In genomic region chr1:11052839-11053757, GRCh38 we compare ENCODE assay signal across 9 cellular contexts. TPM values are rescaled to one million over a fixed set of nuclear protein-coding genes. Genes with fewer than 3 reads are reported as not detected.
DNase-seq lines count a peak whose midpoint lies in the region; TF ChIP-seq lines count a peak whose summit lies in the region.
"Had no signal": no experiment of that assay in that cellular context is flagged by ENCODE, and none has a peak within 500 bp of the region (broad histone marks: within the 10 kb centered on the region; RNA-seq: fewer than 3 reads in every experiment).

No MANE protein-coding gene starts in this region.

- H3K27ac ChIP-seq in duodenal mucosa (ENCODE audit: low read depth, low read length), result peak overlapping the region; percentile 3

- no peak overlapping the region for H3K4me3 Mint-ChIP-seq in activated T-cell treated with anti-CD3 and anti-CD28 coated beads, Interleukin-2, amount 50 U/mL, for 24 hours
- no peak overlapping the region for H3K4me3 Mint-ChIP-seq in Caco-2 (ENCODE audit: unreplicated experiment)

- peak overlapping the region; percentile 29 for H3K27ac Mint-ChIP-seq in activated T-cell treated with anti-CD3 and anti-CD28 coated beads, Interleukin-2, amount 50 U/mL, for 24 hours
- no peak overlapping the region for H3K27ac Mint-ChIP-seq in Caco-2 (ENCODE audit: unreplicated experiment)
- H3K27ac Mint-ChIP-seq: B cell had no signal

- H3K9me3 ChIP-seq in duodenal mucosa (ENCODE audit: control insufficient read depth in 1 of 2, low read length in 2 of 2) (no peaks in the 10 kb centered on the region), Caco-2 (no peaks in the 10 kb centered on the region)

- intact Hi-C loops in Caco-2 (cut with micrococcal nuclease; ENCODE audit: unreplicated experiment), result no loop called here

- no peaks in the 10 kb centered on the region for H3K9me3 Mint-ChIP-seq in activated T-cell treated with anti-CD3 and anti-CD28 coated beads, Interleukin-2, amount 50 U/mL, for 24 hours
- H3K9me3 Mint-ChIP-seq in Caco-2 (ENCODE audit: unreplicated experiment), result no peaks in the 10 kb centered on the region

- H3K27me3 Mint-ChIP-seq in activated T-cell treated with anti-CD3 and anti-CD28 coated beads, Interleukin-2, amount 50 U/mL, for 24 hours, result no peaks in the 10 kb centered on the region
- H3K27me3 Mint-ChIP-seq in Caco-2 (ENCODE audit: insufficient read depth, unreplicated experiment), result no peaks in the 10 kb centered on the region
- H3K27me3 Mint-ChIP-seq: B cell had no signal

- no peak overlapping the region for H3K9ac ChIP-seq in duodenal mucosa (ENCODE audit: low read depth in 1 of 2, low read length in 2 of 2)

- H3K36me3 ChIP-seq in duodenal mucosa (ENCODE audit: control insufficient read depth in 1 of 2, insufficient read depth in 2 of 2, low read length in 2 of 2), result peaks cover 0 to 22% of the 10 kb centered on the region in 2 donors
- no peaks in the 10 kb centered on the region; the same call in 1 of the 2 replicates for H3K36me3 ChIP-seq in Caco-2 (ENCODE audit: control insufficient read depth, insufficient read depth, low read length)

- no TSS peak for BruUV-seq in Caco-2 (replicated peaks; lab: Mats Ljungman, UMichigan)

- TF ChIP-seq CTCF in Caco-2 (IDR thresholded peaks at IDR 0.05; ENCODE audit: insufficient read depth in 1 of 2, low read depth in 1 of 2, low read length in 1 of 2, severe bottlenecking in 1 of 2, unreplicated experiment in 1 of 2), result no peak

- CTCF ChIA-PET in Caco-2 (lab: Charles Lee), result interaction anchor here (0.5 kb wide), 1 partner anchor 611 kb away, joined by 10 read pairs; the partner anchor contains the start of gene FBXO6

- H3K4me3 ChIP-seq in duodenal mucosa (ENCODE audit: low read depth in 1 of 2, low read length in 2 of 2), result no peak overlapping the region
- H3K4me3 ChIP-seq in Caco-2 (ENCODE audit: low read depth, low read length), result no peak overlapping the region

- H3K27me3 ChIP-seq in duodenal mucosa (ENCODE audit: control insufficient read depth in 1 of 2, insufficient read depth in 2 of 2, low read length in 2 of 2) (no peaks in the 10 kb centered on the region), Caco-2 (replicated peaks; ENCODE audit: control insufficient read depth, insufficient read depth, low read length) (no peaks in the 10 kb centered on the region)

- in situ Hi-C loops in ACHN (cut with HindIII; ENCODE audit: low pct_ligation_motif_present, low pct_unique_long_range_greater_than_20kb, low sequenced_read_pairs), result no loop called here

- peak; percentile 58 for DNase-seq in activated T-cell treated with anti-CD3 and anti-CD28 coated beads, Interleukin-2, amount 50 U/mL, for 24 hours
- no peak for DNase-seq in activated T-cell treated with anti-CD3 and anti-CD28 coated beads, Interleukin-2, amount 50 U/mL, for 1 hour
- peak; percentile 40 to 76 for DNase-seq in NCI-H524 (lab: John Stamatoyannopoulos, UW)
- peak; percentile 21 to 43 for DNase-seq in stimulated activated CD4-positive, alpha-beta T cell treated with anti-CD3 and anti-CD28 coated beads, Interleukin-4, amount 100 ng/mL, for 4 hours
- no peak for DNase-seq in nucleus accumbens (lab: John Stamatoyannopoulos, UW)
- no peak for DNase-seq in ACHN
- DNase-seq in Caco-2, result no peak

- peaks cover 24% of the 10 kb centered on the region for H3K4me1 Mint-ChIP-seq in activated T-cell treated with anti-CD3 and anti-CD28 coated beads, Interleukin-2, amount 50 U/mL, for 24 hours (ENCODE audit: low read depth)
- no peaks in the 10 kb centered on the region for H3K4me1 Mint-ChIP-seq in Caco-2 (ENCODE audit: low read depth, unreplicated experiment)

- peaks cover 49% of the 10 kb centered on the region for H3K36me3 Mint-ChIP-seq in activated T-cell treated with anti-CD3 and anti-CD28 coated beads, Interleukin-2, amount 50 U/mL, for 24 hours (ENCODE audit: low read depth)
- H3K36me3 Mint-ChIP-seq in Caco-2 (ENCODE audit: insufficient read depth, unreplicated experiment), result peaks cover 36% of the 10 kb centered on the region

- POLR2A ChIA-PET in Caco-2 (lab: Charles Lee), result no interaction called here

- H3K4me1 ChIP-seq in duodenal mucosa (ENCODE audit: control insufficient read depth in 1 of 2, insufficient read depth in 2 of 2, low read length in 2 of 2), result peaks cover 4 to 9% of the 10 kb centered on the region in 2 donors
- no peaks in the 10 kb centered on the region for H3K4me1 ChIP-seq in Caco-2

RNA-seq across cellular contexts. Expression of gene MASP2, which starts 6.1 kb away (rescaled TPM):
- total RNA-seq in Caco-2 (2022), result 0.32 and 0.50 TPM in 2 replicates
- total RNA-seq: B cell had no signal

RNA-seq across cellular contexts. Expression of gene SRM, which starts 6.7 kb away (rescaled TPM):
- total RNA-seq in Caco-2 (2022), result 125 and 133 TPM in 2 replicates

RNA-seq across cellular contexts. Expression of gene TARDBP, which starts 40.6 kb away (rescaled TPM):
- 177 and 181 TPM in 2 replicates for total RNA-seq in Caco-2 (2022)

RNA-seq across cellular contexts. Expression of gene EXOSC10, which starts 46.6 kb away (rescaled TPM):
- total RNA-seq in Caco-2 (2022), result 80.8 and 83.7 TPM in 2 replicates

Comparison
In these comparisons a context has a peak if more than half of its experiments do, and no peak if none do; other contexts are left out.
1. DNase-seq: peak in activated T-cell treated with anti-CD3 and anti-CD28 coated beads, Interleukin-2, amount 50 U/mL, for 24 hours (single experiment), NCI-H524 (2 of 2) and stimulated activated CD4-positive, alpha-beta T cell treated with anti-CD3 and anti-CD28 coated beads, Interleukin-4, amount 100 ng/mL, for 4 hours (2 of 2); none in activated T-cell treated with anti-CD3 and anti-CD28 coated beads, Interleukin-2, amount 50 U/mL, for 1 hour (single experiment), nucleus accumbens (0 of 56), ACHN (single experiment) and Caco-2 (0 of 2).